Comparison of ENCODE assay signal across 8 cellular contexts in genomic region chr19:40348961-40349507, GRCh38. TPM values are rescaled to one million over a fixed set of nuclear protein-coding genes. Genes with fewer than 3 reads are reported as not detected.
DNase-seq lines count a peak whose midpoint lies in the region; ATAC-seq, FAIRE-seq and TF ChIP-seq lines count a peak whose summit lies in the region.

No MANE protein-coding gene starts in this region.

- peak overlapping the region; percentile 93 to 96 (median 94) for H3K4me3 Mint-ChIP-seq in nephron

- H2AFZ ChIP-seq in endothelial cell of umbilical vein (ENCODE audit: low read depth, low read length), result peak overlapping the region; percentile 93

- H3K36me3 Mint-ChIP-seq in nephron (ENCODE audit: low read depth), result peaks cover 3% of the 10 kb centered on the region

- intact Hi-C loops in endothelial cell of umbilical vein (cut with micrococcal nuclease), result loop anchor here (1.0 to 5.0 kb wide), 6 partner anchors 53 to 248 kb away; partner anchors contain the start of genes AKT2, BLVRB and SPTBN4

- TSS peak; percentile 68 for BruUV-seq in endothelial cell of umbilical vein (replicated peaks; lab: Mats Ljungman, UMichigan)

- DNase-seq in DMS53 treated with DMSO at 0.1 percent for 48 hours (lab: John Stamatoyannopoulos, UW; ENCODE audit: unreplicated experiment), result peak; percentile 52
- peak; percentile 55 for DNase-seq in endothelial cell of umbilical vein (ENCODE audit: low read depth, low spot score)
- DNase-seq in COLO829 (ENCODE audit: low spot score), result no peak
- no peak for DNase-seq in middle frontal gyrus (ENCODE audit: extremely low spot score, low spot score)

- no peaks in the 10 kb centered on the region for H3K27me3 Mint-ChIP-seq in nephron (ENCODE audit: low read depth)

- H3K4me1 ChIP-seq in HUES64 (ENCODE audit: insufficient read depth, low read length), result peaks cover 7% of the 10 kb centered on the region; the same call in 1 of the 2 replicates
- H3K4me1 ChIP-seq in endothelial cell of umbilical vein (ENCODE audit: control insufficient read depth, extremely low read depth, insufficient read depth, low read length), result peaks cover 13% of the 10 kb centered on the region

- H3K79me2 ChIP-seq in endothelial cell of umbilical vein (ENCODE audit: control insufficient read depth, insufficient read depth, low read length), result peaks cover 31% of the 10 kb centered on the region

- no peaks in the 10 kb centered on the region for H3K9me3 Mint-ChIP-seq in nephron

- no peak for FAIRE-seq in endothelial cell of umbilical vein (lab: Jason Lieb, UNC)

- ATAC-seq in SK-N-SH treated with all-trans-retinoic acid at 6 μM for 48 hours, result peak; percentile 8; the same call in 2 of the 3 replicates
- no peak for ATAC-seq in HG02623 (IDR thresholded peaks at IDR 0.05; ENCODE audit: unreplicated experiment)

- POLR2A ChIA-PET in endothelial cell of umbilical vein (lab: Charles Lee), result interaction anchor here (0.9 kb wide), 1 partner anchor 17 kb away, joined by 6 read pairs; no protein-coding TSS in a partner anchor

- H4K20me1 ChIP-seq in endothelial cell of umbilical vein (replicated peaks; ENCODE audit: control insufficient read depth, extremely low read depth, insufficient read depth, low read length), result no peaks in the 10 kb centered on the region

- CTCF ChIA-PET in endothelial cell of umbilical vein (lab: Charles Lee), result interaction anchor here (1.2 to 1.6 kb wide), 2 partner anchors 27 to 250 kb away, joined by 3 read pairs; no protein-coding TSS in a partner anchor

- H3K9me3 ChIP-seq in HUES64 (ENCODE audit: insufficient read depth, low read depth, low read length) (no peaks in the 10 kb centered on the region), endothelial cell of umbilical vein (replicated peaks; ENCODE audit: control insufficient read depth, insufficient read depth, low read length) (no peaks in the 10 kb centered on the region)

- peak overlapping the region; percentile 31 to 87 (median 76) for H3K27ac Mint-ChIP-seq in nephron

- no peak for TF ChIP-seq CTCF in endothelial cell of umbilical vein (IDR thresholded peaks at IDR 0.05; ENCODE audit: extremely low read depth in 1 of 2, insufficient read depth in 1 of 2, low read depth in 1 of 2, low read length in 2 of 2)
- no peak for TF ChIP-seq CTCF in nephron (IDR thresholded peaks at IDR 0.05; ENCODE audit: unreplicated experiment in 3 of 3)

- no peaks in the 10 kb centered on the region for H3K27me3 ChIP-seq in HUES64 (ENCODE audit: insufficient read depth, low read length)
- H3K27me3 ChIP-seq in endothelial cell of umbilical vein (ENCODE audit: control insufficient read depth in 2 of 2, insufficient read depth in 2 of 2, low read length in 2 of 2), result no peaks in the 10 kb centered on the region

- TF ChIP-seq POLR2A in endothelial cell of umbilical vein (IDR thresholded peaks at IDR 0.05; ENCODE audit: low read depth, low read length), result no peak

- H3K9ac ChIP-seq in HUES64 (ENCODE audit: low read depth, low read length), result peak overlapping the region; percentile 67; the same call in 1 of the 2 replicates
- peak overlapping the region; percentile 92 for H3K9ac ChIP-seq in endothelial cell of umbilical vein (replicated peaks; ENCODE audit: extremely low read depth, insufficient read depth, low read length)

- no peaks in the 10 kb centered on the region for H3K9me1 ChIP-seq in endothelial cell of umbilical vein (replicated peaks; ENCODE audit: control insufficient read depth, extremely low read depth, insufficient read depth, low read length)

- WGBS in HUES64, result 16% methylated on average over 17 of the region's 17 CpGs

- H3K27ac ChIP-seq in HUES64 (ENCODE audit: low read depth, low read length), result no peak overlapping the region
- H3K27ac ChIP-seq in endothelial cell of umbilical vein (ENCODE audit: insufficient read depth, low read depth, low read length), result peak overlapping the region; percentile 69

- dilution Hi-C loops in endothelial cell of umbilical vein (cut with MboI; ENCODE audit: extremely low pct_ligation_motif_present, low sequenced_read_pairs), result no loop called here

- H3K4me1 Mint-ChIP-seq in nephron, result peaks cover 25% of the 10 kb centered on the region

- peak overlapping the region; percentile 89 for H3K4me3 ChIP-seq in HUES64 (ENCODE audit: low read length)
- H3K4me3 ChIP-seq in endothelial cell of umbilical vein (replicated peaks in 1 of 3; ENCODE audit: insufficient read depth in 1 of 3, low read depth in 1 of 3, low read length in 3 of 3), result peak overlapping the region; percentile 65 to 98 (median 91)

- no peaks in the 10 kb centered on the region for H3K36me3 ChIP-seq in HUES64 (ENCODE audit: insufficient read depth, low read length)
- H3K36me3 ChIP-seq in endothelial cell of umbilical vein (ENCODE audit: control insufficient read depth in 2 of 2, extremely low read depth in 1 of 2, insufficient read depth in 2 of 2, low read length in 2 of 2), result no peaks in the 10 kb centered on the region

- peak overlapping the region; percentile 97 for H3K4me2 ChIP-seq in endothelial cell of umbilical vein (ENCODE audit: insufficient read depth, low read length)

TF ChIP-seq in SK-N-SH treated with all-trans-retinoic acid at 6 μM for 48 hours, 23 proteins besides CTCF, POLR2A, EP300 and RAD21 (continues in another document):
- TF ChIP-seq CSRNP3 (CRISPR knock-in tag; IDR thresholded peaks at IDR 0.05), result no peak
- TF ChIP-seq TCF4 (CRISPR knock-in tag; IDR thresholded peaks at IDR 0.05; ENCODE audit: borderline replicate concordance), result no peak

TF ChIP-seq in endothelial cell of umbilical vein, 7 proteins besides CTCF, POLR2A, EP300 and RAD21:
- TF ChIP-seq MAX (IDR thresholded peaks at IDR 0.05; ENCODE audit: insufficient read depth, insufficient read length), result no peak
- no peak for TF ChIP-seq MYC (IDR thresholded peaks at IDR 0.05; ENCODE audit: low read depth, low read length)
- no peak for TF ChIP-seq JUN (IDR thresholded peaks at IDR 0.05; ENCODE audit: borderline replicate concordance, insufficient read depth, insufficient read length, low read depth)

RNA-seq across cellular contexts. Expression of gene PLD3, which starts 0.5 kb away (rescaled TPM):
- 150 TPM for polyA plus RNA-seq in HUES64 (2013, experiment 1 of 2)
- 148 TPM for polyA plus RNA-seq in HUES64 (2013, experiment 2 of 2)
- 166 and 172 TPM in 2 replicates for total RNA-seq in endothelial cell of umbilical vein
- 479 and 620 TPM in 2 replicates for polyA plus RNA-seq in endothelial cell of umbilical vein
- 202 and 293 TPM in 2 replicates for polyA plus RNA-seq in endothelial cell of umbilical vein (2011; cell fraction: cytosol; rRNA removed)
- polyA plus RNA-seq in endothelial cell of umbilical vein (2011; cell fraction: nucleus; rRNA removed), result 130 and 145 TPM in 2 replicates
- 206 and 364 TPM in 2 replicates for polyA plus RNA-seq in endothelial cell of umbilical vein (2012)
- polyA minus RNA-seq in endothelial cell of umbilical vein, result 202 TPM in 2 replicates
- polyA minus RNA-seq in endothelial cell of umbilical vein (2011; cell fraction: cytosol; rRNA and poly(A)+ RNA removed), result 52.1 TPM
- polyA minus RNA-seq in endothelial cell of umbilical vein (2011; cell fraction: nucleus; rRNA and poly(A)+ RNA removed), result 52.2 and 78.1 TPM in 2 replicates

RNA-seq across cellular contexts. Expression of gene C19orf47, which starts 0.8 kb away (rescaled TPM):
- 13.3 TPM for polyA plus RNA-seq in HUES64 (2013, experiment 1 of 2)
- polyA plus RNA-seq in HUES64 (2013, experiment 2 of 2), result 12.4 TPM
- 16.4 and 17.3 TPM in 2 replicates for total RNA-seq in endothelial cell of umbilical vein
- polyA plus RNA-seq in endothelial cell of umbilical vein, result 27.0 and 29.2 TPM in 2 replicates
- polyA plus RNA-seq in endothelial cell of umbilical vein (2011; cell fraction: cytosol; rRNA removed), result 21.6 and 22.2 TPM in 2 replicates
- polyA plus RNA-seq in endothelial cell of umbilical vein (2011; cell fraction: nucleus; rRNA removed), result 19.4 and 20.3 TPM in 2 replicates
- polyA plus RNA-seq in endothelial cell of umbilical vein (2012), result 12.3 and 13.3 TPM in 2 replicates
- 32.6 and 50.8 TPM in 2 replicates for polyA minus RNA-seq in endothelial cell of umbilical vein
- polyA minus RNA-seq in endothelial cell of umbilical vein (2011; cell fraction: cytosol; rRNA and poly(A)+ RNA removed), result 18.3 TPM
- 11.4 and 13.7 TPM in 2 replicates for polyA minus RNA-seq in endothelial cell of umbilical vein (2011; cell fraction: nucleus; rRNA and poly(A)+ RNA removed)

RNA-seq across cellular contexts. Expression of gene HIPK4, which starts 40.9 kb away (rescaled TPM):
- polyA plus RNA-seq in HUES64 (2013, experiment 1 of 2), result 0.20 TPM
- 0.25 TPM for polyA plus RNA-seq in HUES64 (2013, experiment 2 of 2)
- not detected in 2 replicates for total RNA-seq in endothelial cell of umbilical vein
- polyA plus RNA-seq in endothelial cell of umbilical vein, result 0.12 and 0.19 TPM in 2 replicates
- 0.05 and 0.10 TPM in 2 replicates for polyA plus RNA-seq in endothelial cell of umbilical vein (2011; cell fraction: cytosol; rRNA removed)
- 0.08 and 0.09 TPM in 2 replicates for polyA plus RNA-seq in endothelial cell of umbilical vein (2011; cell fraction: nucleus; rRNA removed)
- not detected in 2 replicates for polyA plus RNA-seq in endothelial cell of umbilical vein (2012)
- 0.06 TPM in 1 of 2 replicates, not detected in the other for polyA minus RNA-seq in endothelial cell of umbilical vein
- not detected for polyA minus RNA-seq in endothelial cell of umbilical vein (2011; cell fraction: cytosol; rRNA and poly(A)+ RNA removed)
- 0.14 TPM in 1 of 2 replicates, not detected in the other for polyA minus RNA-seq in endothelial cell of umbilical vein (2011; cell fraction: nucleus; rRNA and poly(A)+ RNA removed)

Comparison
In these comparisons a context has a peak if more than half of its experiments do, and no peak if none do; other contexts are left out.
1. DNase-seq: peak in DMS53 treated with DMSO at 0.1 percent for 48 hours (single experiment) and endothelial cell of umbilical vein (single experiment); none in COLO829 (single experiment) and middle frontal gyrus (single experiment).